ENCODE assay signal across 16 cellular contexts in genomic region chr5:64637144-64637543, GRCh38. TPM values are rescaled to one million over a fixed set of nuclear protein-coding genes. Genes with fewer than 3 reads are reported as not detected.
DNase-seq lines count a peak whose midpoint lies in the region.
"Had no signal": no experiment of that assay in that cellular context is flagged by ENCODE, and none has a peak within 500 bp of the region (broad histone marks: within the 10 kb centered on the region; RNA-seq: fewer than 3 reads in every experiment).

No MANE protein-coding gene starts in this region.

- no peak overlapping the region for H3K27ac Mint-ChIP-seq in activated naive CD8-positive, alpha-beta T cell treated with anti-CD3 and anti-CD28 coated beads for 36 hours
- H3K27ac Mint-ChIP-seq: memory B cell had no signal

- H3K36me3 Mint-ChIP-seq in activated naive CD8-positive, alpha-beta T cell treated with anti-CD3 and anti-CD28 coated beads for 36 hours: no peaks in the 10 kb centered on the region
- H3K36me3 Mint-ChIP-seq: memory B cell had no signal

- H3K9me3 Mint-ChIP-seq in activated naive CD8-positive, alpha-beta T cell treated with anti-CD3 and anti-CD28 coated beads for 36 hours: no peaks in the 10 kb centered on the region
- H3K9me3 Mint-ChIP-seq: memory B cell had no signal

- peaks cover 19% of the 10 kb centered on the region for H3K27me3 Mint-ChIP-seq in activated naive CD8-positive, alpha-beta T cell treated with anti-CD3 and anti-CD28 coated beads for 36 hours

- DNase-seq in stimulated activated CD4-positive, alpha-beta T cell treated with anti-CD3 and anti-CD28 coated beads, Interleukin-1b, Interleukin-23, amount 100 ng/mL, for 48 hours: peak; percentile 3
- DNase-seq in stimulated activated CD4-positive, alpha-beta T cell treated with anti-CD3 and anti-CD28 coated beads, Interleukin-4, amount 100 ng/mL, for 1 hour: no peak
- peak; percentile 88 for DNase-seq in MV-4-11 (lab: John Stamatoyannopoulos, UW)
- no peak for DNase-seq in activated naive CD8-positive, alpha-beta T cell treated with anti-CD3 and anti-CD28 coated beads for 36 hours
- DNase-seq in GM03348 (ENCODE audit: low spot score): no peak
- DNase-seq in CD1c-positive myeloid dendritic cell (ENCODE audit: extremely low spot score): no peak
- DNase-seq in effector CD4-positive, alpha-beta T cell: no peak
- no peak for DNase-seq in foreskin melanocyte
- DNase-seq: BE2C; NCI-H1092 treated with DMSO at 0.1 percent for 48 hours; NCI-H524; stimulated activated CD4-positive, alpha-beta T cell treated with anti-CD3 and anti-CD28 coated beads, Interleukin-15, amount 100 ng/mL, for 24 hours had no signal

- H3K4me1 Mint-ChIP-seq in activated naive CD8-positive, alpha-beta T cell treated with anti-CD3 and anti-CD28 coated beads for 36 hours: peaks cover 4% of the 10 kb centered on the region

- H3K4me3 Mint-ChIP-seq in activated naive CD8-positive, alpha-beta T cell treated with anti-CD3 and anti-CD28 coated beads for 36 hours: peak overlapping the region; percentile 5
- H3K4me3 Mint-ChIP-seq: memory B cell had no signal

RNA-seq across cellular contexts. Expression of gene SHISAL2B, which starts 53.2 kb away (rescaled TPM):
- not detected for total RNA-seq in activated naive CD8-positive, alpha-beta T cell treated with anti-CD3 and anti-CD28 coated beads for 36 hours
- total RNA-seq: cerebellum, esophagus mucosa, SJSA1 had no signal

Comparison
In these comparisons a context has a peak if more than half of its experiments do, and no peak if none do; other contexts are left out.
1. DNase-seq: peak in stimulated activated CD4-positive, alpha-beta T cell treated with anti-CD3 and anti-CD28 coated beads, Interleukin-1b, Interleukin-23, amount 100 ng/mL, for 48 hours (single experiment) and MV-4-11 (single experiment); none in stimulated activated CD4-positive, alpha-beta T cell treated with anti-CD3 and anti-CD28 coated beads, Interleukin-4, amount 100 ng/mL, for 1 hour (single experiment), activated naive CD8-positive, alpha-beta T cell treated with anti-CD3 and anti-CD28 coated beads for 36 hours (single experiment), GM03348 (single experiment), CD1c-positive myeloid dendritic cell (single experiment), effector CD4-positive, alpha-beta T cell (single experiment) and foreskin melanocyte (single experiment).